Comparison of ENCODE assay signal across 1 cellular context in genomic region chr12:65733643-65734042, GRCh38.
TF ChIP-seq lines count a peak whose summit lies in the region.
"Not testable (repeated sequence)": the region's sequence is repeated elsewhere in the genome, so short reads cannot be mapped to it uniquely, and the experiment has no call there.

No MANE protein-coding gene starts in this region.

- not testable (repeated sequence) for TF ChIP-seq CTCF in HEK293 (tag by site-specific recombination; IDR thresholded peaks at IDR 0.05)

- H3K4me3 ChIP-seq in HEK293 (ENCODE audit: low read depth, low read length) = not testable (repeated sequence)

- H3K27ac ChIP-seq in HEK293 (ENCODE audit: extremely low read depth, low read depth, low read length) = not testable (repeated sequence)

- not testable (repeated sequence) for H3K36me3 ChIP-seq in HEK293 (ENCODE audit: control insufficient read depth in 2 of 2, insufficient read depth in 1 of 2, low read length in 2 of 2)

- H3K9me3 ChIP-seq in HEK293 (ENCODE audit: control insufficient read depth, insufficient read depth, low read depth, low read length) = not testable (repeated sequence)

- H3K4me1 ChIP-seq in HEK293 (ENCODE audit: control insufficient read depth, insufficient read depth, low read length) = not testable (repeated sequence)

- CTCF ChIA-PET in HEK293 (lab: Yijun Ruan, JAX) = interaction anchor here (0.9 kb wide), 1 partner anchor 159 kb away, joined by 3 read pairs; no protein-coding TSS in a partner anchor

- POLR2A ChIA-PET in HEK293 (lab: Yijun Ruan, JAX) = not testable (repeated sequence)

TF ChIP-seq in HEK293, 187 proteins besides CTCF, POLR2A, EP300 and RAD21:
- TF ChIP-seq ZNF121 (tag by site-specific recombination; IDR thresholded peaks at IDR 0.05) = peak; percentile 82
